34 cellular contexts compared by ENCODE assay signal in genomic region chr2:43284967-43285366, GRCh38.
"Had no signal": no experiment of that assay in that cellular context is flagged by ENCODE, and none has a peak within 500 bp of the region (broad histone marks: within the 10 kb centered on the region; RNA-seq: fewer than 3 reads in every experiment).

No MANE protein-coding gene starts in this region.

- H3K27me3 ChIP-seq: adrenal gland, MG63, Peyer's patch had no signal

- ATAC-seq: activated CD8-positive, alpha-beta memory T cell treated with anti-CD3 and anti-CD28 coated beads, Interleukin-2, amount 10 ng/mL, durations not matched to agents 7 days and 5 days; activated naive CD4-positive, alpha-beta T cell treated with anti-CD3 and anti-CD28 coated beads, Interleukin-2, amount 50 U/mL, for 72 hours; activated T-cell treated with anti-CD3 and anti-CD28 coated beads, Interleukin-2, amount 50 U/mL, for 72 hours; PC-3; Right ventricle myocardium inferior; SK-N-SH treated with all-trans-retinoic acid at 6 μM for 48 hours had no signal

- H3K4me1 ChIP-seq: adrenal gland, Peyer's patch had no signal

- H3K27ac ChIP-seq: adrenal gland, Peyer's patch, RWPE1, VCaP had no signal

- FAIRE-seq: bronchial epithelial cell had no signal

- H3K4me3 ChIP-seq: adrenal gland, MG63, Peyer's patch had no signal

- DNase-seq: activated B cell treated with CpG ODN at 0.5 μM for 24 hours; activated CD4-positive, alpha-beta memory T cell treated with anti-CD3 and anti-CD28 coated beads, Interleukin-2, amount 10 ng/mL, durations not matched to agents 7 days and 5 days; activated CD4-positive, alpha-beta T cell treated with anti-CD3 and anti-CD28 coated beads for 1 hour; activated CD4-positive, alpha-beta T cell treated with anti-CD3 and anti-CD28 coated beads for 48 hours; activated CD8-positive, alpha-beta memory T cell treated with anti-CD3 and anti-CD28 coated beads for 24 hours; activated CD8-positive, alpha-beta memory T cell treated with anti-CD3 and anti-CD28 coated beads, Interleukin-2, amount 10 ng/mL, durations not matched to agents 7 days and 5 days; activated gamma-delta T cell; activated naive CD4-positive, alpha-beta T cell treated with Interleukin-2 at 50 U/mL for 16 hours; activated T-cell treated with anti-CD3 and anti-CD28 coated beads, Interleukin-2, amount 50 U/mL, for 1 hour; activated T-cell treated with anti-CD3 and anti-CD28 coated beads, Interleukin-2, amount 50 U/mL, for 72 hours; central memory CD4-positive, alpha-beta T cell; Kasumi-1; KG1; MG63; NCI-H1092; NCI-H1436 treated with DMSO at 0.1 percent for 48 hours; NCI-H1694 treated with DMSO at 0.1 percent for 48 hours; NCI-H2029; NCI-H510A; NCI-H526; NCI-H748 treated with DMSO at 0.1 percent for 48 hours; NK-92 treated with Interleukin-12 subunit alpha and Interleukin-12 subunit beta, amount 100 ng/mL, for 24 hours; PC-3; Peyer's patch; SIG-M5; T-helper 1 cell; T-helper 9 cell had no signal
